In the genomic region with DNA sequence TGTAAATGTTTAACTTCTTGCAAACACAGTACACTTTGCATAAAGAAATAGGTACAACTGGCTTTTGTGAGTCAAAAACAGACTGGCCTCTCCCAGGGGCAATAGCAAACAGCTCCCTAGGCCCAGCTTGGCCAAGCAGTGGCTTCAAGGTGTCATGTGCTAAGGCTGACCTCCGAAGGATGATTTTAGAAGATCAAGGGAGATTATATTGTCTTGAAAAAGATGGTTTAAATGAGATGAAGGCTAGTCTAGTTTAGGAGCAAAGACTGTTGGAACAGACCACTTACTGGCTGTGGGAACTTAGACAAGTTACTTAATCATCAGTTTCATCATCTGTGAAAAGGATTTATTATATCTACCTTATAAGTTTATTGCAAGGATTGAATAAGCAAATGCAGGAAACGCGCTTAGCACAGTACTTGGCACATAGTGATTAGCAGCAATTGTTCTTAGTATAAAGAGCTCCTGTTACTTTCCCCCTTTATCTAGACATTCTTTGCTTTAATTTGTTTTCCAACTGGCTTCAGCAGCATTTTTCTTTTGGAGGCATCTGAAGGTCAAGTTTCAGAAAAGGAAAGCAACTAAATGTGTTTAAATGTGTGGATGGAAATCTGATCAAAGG, we compare ENCODE assay signal across 8 cellular contexts. TPM values are rescaled to one million over a fixed set of nuclear protein-coding genes. Genes with fewer than 3 reads are reported as not detected.
DNase-seq lines count a peak whose midpoint lies in the region; ATAC-seq and TF ChIP-seq lines count a peak whose summit lies in the region.
"Had no signal": no experiment of that assay in that cellular context is flagged by ENCODE, and none has a peak within 500 bp of the region (broad histone marks: within the 10 kb centered on the region; RNA-seq: fewer than 3 reads in every experiment).

No MANE protein-coding gene starts in this region.

- no peak for TF ChIP-seq EP300 in upper lobe of left lung (IDR thresholded peaks at IDR 0.05)

- no peaks in the 10 kb centered on the region for H3K4me1 Mint-ChIP-seq in T-helper 17 cell
- no peaks in the 10 kb centered on the region for H3K4me1 Mint-ChIP-seq in activated T-cell treated with anti-CD3 and anti-CD28 coated beads, Interleukin-2, amount 50 U/mL, for 24 hours (ENCODE audit: low read depth)

- peaks cover 6% of the 10 kb centered on the region for H3K36me3 Mint-ChIP-seq in T-helper 17 cell (ENCODE audit: low read depth)
- no peaks in the 10 kb centered on the region for H3K36me3 Mint-ChIP-seq in activated T-cell treated with anti-CD3 and anti-CD28 coated beads, Interleukin-2, amount 50 U/mL, for 24 hours (ENCODE audit: low read depth)

- CTCF ChIA-PET in HEK293T (lab: Yijun Ruan, JAX), result interaction anchor here (0.7 kb wide), 1 partner anchor 1559 kb away, joined by 10 read pairs; no protein-coding TSS in a partner anchor

- H3K4me3 Mint-ChIP-seq in T-helper 17 cell, result no peak overlapping the region
- H3K4me3 Mint-ChIP-seq in activated T-cell treated with anti-CD3 and anti-CD28 coated beads, Interleukin-2, amount 50 U/mL, for 24 hours, result no peak overlapping the region

- no peaks in the 10 kb centered on the region for H3K9me3 ChIP-seq in upper lobe of left lung
- H3K9me3 ChIP-seq in T-helper 17 cell (ENCODE audit: control insufficient read depth, low read length, poor library complexity, severe bottlenecking), result no peaks in the 10 kb centered on the region
- H3K9me3 ChIP-seq: Peyer's patch had no signal

- ATAC-seq in GM21447 (IDR thresholded peaks at IDR 0.05; ENCODE audit: unreplicated experiment) (peak; percentile 69), HG03432 (IDR thresholded peaks at IDR 0.05; ENCODE audit: unreplicated experiment) (peak; percentile 67), foreskin keratinocyte (no peak), upper lobe of left lung (ENCODE audit: low FRiP score in 2 of 2) (peak in 1 of 2 donors; percentile 48), T-helper 17 cell (no peak)

- H3K27ac Mint-ChIP-seq in T-helper 17 cell, result no peak overlapping the region
- H3K27ac Mint-ChIP-seq in activated T-cell treated with anti-CD3 and anti-CD28 coated beads, Interleukin-2, amount 50 U/mL, for 24 hours, result no peak overlapping the region

- H3K27me3 ChIP-seq in foreskin keratinocyte (no peaks in the 10 kb centered on the region), upper lobe of left lung (no peaks in the 10 kb centered on the region)
- H3K27me3 ChIP-seq: Peyer's patch had no signal

- no peak overlapping the region for H3K4me3 ChIP-seq in upper lobe of left lung
- H3K4me3 ChIP-seq: Peyer's patch had no signal

- H3K9me3 Mint-ChIP-seq in activated T-cell treated with anti-CD3 and anti-CD28 coated beads, Interleukin-2, amount 50 U/mL, for 24 hours, result no peaks in the 10 kb centered on the region

- TF ChIP-seq CTCF in foreskin keratinocyte (conservative IDR thresholded peaks at IDR 0.05), result peak; percentile 10
- TF ChIP-seq CTCF in upper lobe of left lung (IDR thresholded peaks at IDR 0.05), result no peak

- H3K27me3 Mint-ChIP-seq in T-helper 17 cell, result peaks cover 46% of the 10 kb centered on the region
- peaks cover 7% of the 10 kb centered on the region for H3K27me3 Mint-ChIP-seq in activated T-cell treated with anti-CD3 and anti-CD28 coated beads, Interleukin-2, amount 50 U/mL, for 24 hours

- POLR2A ChIA-PET in HEK293T (lab: Yijun Ruan, JAX), result no interaction called here

- H3K4me1 ChIP-seq in foreskin keratinocyte, result peaks cover 60% of the 10 kb centered on the region
- H3K4me1 ChIP-seq in upper lobe of left lung, result peaks cover 0 to 19% (median 14%) of the 10 kb centered on the region in 4 donors

- DNase-seq in foreskin keratinocyte (no peak), upper lobe of left lung (no peak), HEK293T (ENCODE audit: extremely low spot score) (no peak), T-helper 17 cell (no peak)
- DNase-seq in activated T-cell treated with anti-CD3 and anti-CD28 coated beads, Interleukin-2, amount 50 U/mL, for 24 hours, result no peak
- DNase-seq: Peyer's patch had no signal

- WGBS in upper lobe of left lung, 2 donors, result 80% methylated on average over 3 of the region's 3 CpGs

- no peak for TF ChIP-seq POLR2A in upper lobe of left lung (IDR thresholded peaks at IDR 0.05)

- H3K36me3 ChIP-seq in upper lobe of left lung, result peaks cover 0 to 14% (median 0%) of the 10 kb centered on the region in 4 donors
- H3K36me3 ChIP-seq: Peyer's patch had no signal

- peak overlapping the region; percentile 3 for H3K27ac ChIP-seq in foreskin keratinocyte
- peak overlapping the region; percentile 20 to 31 (median 22) for H3K27ac ChIP-seq in upper lobe of left lung
- H3K27ac ChIP-seq: Peyer's patch had no signal

TF ChIP-seq in HEK293T, 16 proteins besides CTCF, POLR2A, EP300 and RAD21:
- TF ChIP-seq L3MBTL2 (conservative IDR thresholded peaks at IDR 0.05) (no peak), FOXK2 (IDR thresholded peaks at IDR 0.05) (no peak), ZNF384 (IDR thresholded peaks at IDR 0.05) (no peak), NFRKB (IDR thresholded peaks at IDR 0.05) (no peak), SUZ12 (IDR thresholded peaks at IDR 0.05) (no peak), ARNT (IDR thresholded peaks at IDR 0.05) (no peak), HDGF (IDR thresholded peaks at IDR 0.05; ENCODE audit: borderline replicate concordance) (no peak), FOXM1 (IDR thresholded peaks at IDR 0.05; ENCODE audit: borderline replicate concordance) (no peak), LEF1 (IDR thresholded peaks at IDR 0.05; ENCODE audit: borderline replicate concordance) (no peak)

RNA-seq across cellular contexts. Expression of gene ANXA3, which starts 17.2 kb away (rescaled TPM):
- total RNA-seq in foreskin keratinocyte, result 407 and 415 TPM in 2 replicates
- polyA plus RNA-seq in foreskin keratinocyte, result 361 and 377 TPM in 2 replicates
- total RNA-seq in upper lobe of left lung, result 100 to 1,000 TPM; 113 to 484 (median 269) TPM
- 1 to 10 TPM in 1 of 2 donors, not detected in 1; 5.1 TPM for total RNA-seq in T-helper 17 cell

Comparison
In these comparisons a context has a peak if more than half of its experiments do, and no peak if none do; other contexts are left out.
1. ATAC-seq: peak in GM21447 (single experiment) and HG03432 (single experiment); none in foreskin keratinocyte (single experiment) and T-helper 17 cell (single experiment).
2. RNA of gene ANXA3, which starts 17.2 kb away (total RNA-seq): 407 to 415 TPM in foreskin keratinocyte and 113 to 484 TPM in upper lobe of left lung; 5.1 TPM in T-helper 17 cell; every median in the first group is over 10 times any median in the second.